ENCODE assay signal across 16 cellular contexts in genomic region chr16:70759666-70760065, GRCh38. TPM values are rescaled to one million over a fixed set of nuclear protein-coding genes. Genes with fewer than 3 reads are reported as not detected.
A peak's percentile ranks its signal among the peaks of the same experiment; 100 is the strongest.
DNase-seq lines count a peak whose midpoint lies in the region; ATAC-seq and TF ChIP-seq lines count a peak whose summit lies in the region.
"Had no signal": no experiment of that assay in that cellular context is flagged by ENCODE, and none has a peak within 500 bp of the region (broad histone marks: within the 10 kb centered on the region; RNA-seq: fewer than 3 reads in every experiment).

No MANE protein-coding gene starts in this region.

- H3K4me1 Mint-ChIP-seq in chondrocyte (ENCODE audit: low read depth): peaks cover 54% of the 10 kb centered on the region
- H3K4me1 Mint-ChIP-seq in nephron: peaks cover 43% of the 10 kb centered on the region
- H3K4me1 Mint-ChIP-seq in stimulated activated naive B cell treated with anti-CD40 and anti-IgM and Interleukin-4, amounts not matched to agents 10 μg/mL and 1 μg/mL and 100 μg/mL, for 72 hours: peaks cover 0 to 2% of the 10 kb centered on the region in 2 donors
- H3K4me1 Mint-ChIP-seq: T-cell had no signal

- TF ChIP-seq POLR2A in IMR-90 (IDR thresholded peaks at IDR 0.05; ENCODE audit: low read depth, low read length): no peak

- peak overlapping the region; percentile 69 for H2BK15ac ChIP-seq in IMR-90 (ENCODE audit: low read depth, low read length)

- no peaks in the 10 kb centered on the region for H3K27me3 ChIP-seq in GM23248 (replicated peaks; ENCODE audit: insufficient read depth)
- no peaks in the 10 kb centered on the region for H3K27me3 ChIP-seq in IMR-90 (ENCODE audit: control insufficient read depth, insufficient read depth, low read length)
- H3K27me3 ChIP-seq: BLaER1, thyroid gland had no signal

- H3K4me1 ChIP-seq in GM23248 (ENCODE audit: insufficient read depth) (peaks cover 19% of the 10 kb centered on the region), IMR-90 (ENCODE audit: control insufficient read depth, insufficient read depth, low read length) (peaks cover 20% of the 10 kb centered on the region)
- H3K4me1 ChIP-seq: thyroid gland had no signal

- H3K36me3 Mint-ChIP-seq in chondrocyte (ENCODE audit: low read depth) (peaks cover 17% of the 10 kb centered on the region), nephron (ENCODE audit: low read depth) (peaks cover 32% of the 10 kb centered on the region)
- peaks cover 48 to 76% of the 10 kb centered on the region in 2 donors for H3K36me3 Mint-ChIP-seq in stimulated activated naive B cell treated with anti-CD40 and anti-IgM and Interleukin-4, amounts not matched to agents 10 μg/mL and 1 μg/mL and 100 μg/mL, for 72 hours

- CTCF ChIA-PET in IMR-90 (lab: Yijun Ruan, JAX): interaction anchor here (1.5 to 3.0 kb wide), 2 partner anchors 11 to 45 kb away, joined by 3 to 12 read pairs; no protein-coding TSS in a partner anchor

- H2BK5ac ChIP-seq in IMR-90 (ENCODE audit: low read depth, low read length, poor library complexity, severe bottlenecking): peak overlapping the region; percentile 82

- peaks cover 0 to 33% of the 10 kb centered on the region in 2 experiments; a peak in 2 of 4 replicates for H3K79me1 ChIP-seq in IMR-90 (ENCODE audit: low read depth in 1 of 2, low read length in 2 of 2)

- H3K27ac Mint-ChIP-seq in chondrocyte (ENCODE audit: unreplicated experiment) (no peak overlapping the region), nephron (peak overlapping the region; percentile 68 to 86 (median 84))
- H3K27ac Mint-ChIP-seq in stimulated activated naive B cell treated with anti-CD40 and anti-IgM and Interleukin-4, amounts not matched to agents 10 μg/mL and 1 μg/mL and 100 μg/mL, for 72 hours: no peak overlapping the region
- H3K27ac Mint-ChIP-seq: T-cell had no signal

- H3K27me3 Mint-ChIP-seq in chondrocyte (ENCODE audit: low read depth) (no peaks in the 10 kb centered on the region), nephron (ENCODE audit: low read depth) (peaks cover 3% of the 10 kb centered on the region)
- H3K27me3 Mint-ChIP-seq in stimulated activated naive B cell treated with anti-CD40 and anti-IgM and Interleukin-4, amounts not matched to agents 10 μg/mL and 1 μg/mL and 100 μg/mL, for 72 hours: no peaks in the 10 kb centered on the region
- H3K27me3 Mint-ChIP-seq: T-cell had no signal

- H2AFZ ChIP-seq in GM23248 (no peak overlapping the region), IMR-90 (replicated peaks; ENCODE audit: low read length, poor library complexity) (no peak overlapping the region)

- H3K56ac ChIP-seq in IMR-90 (ENCODE audit: extremely low read depth, insufficient read depth, low read length): no peak overlapping the region

- no peak overlapping the region for H3K23ac ChIP-seq in IMR-90 (ENCODE audit: low read depth, low read length)

- peak overlapping the region; percentile 8 for H2AK9ac ChIP-seq in IMR-90 (replicated peaks; ENCODE audit: low read depth, low read length, poor library complexity)

- H3K9me3 Mint-ChIP-seq in chondrocyte (ENCODE audit: low read depth) (no peaks in the 10 kb centered on the region), nephron (no peaks in the 10 kb centered on the region)
- H3K9me3 Mint-ChIP-seq in stimulated activated naive B cell treated with anti-CD40 and anti-IgM and Interleukin-4, amounts not matched to agents 10 μg/mL and 1 μg/mL and 100 μg/mL, for 72 hours: no peaks in the 10 kb centered on the region
- H3K9me3 Mint-ChIP-seq: T-cell had no signal

- H4K20me1 ChIP-seq in GM23248 (ENCODE audit: insufficient read depth) (no peaks in the 10 kb centered on the region), IMR-90 (ENCODE audit: insufficient read depth, low read length) (no peaks in the 10 kb centered on the region; the same call in 1 of the 2 replicates)
- H4K20me1 ChIP-seq: BLaER1 had no signal

- no peaks in the 10 kb centered on the region for H3K9me2 ChIP-seq in GM23248 (ENCODE audit: insufficient read depth)

- WGBS in GM23248 (ENCODE audit: low coverage in 1 of 2, low lambda C conversion rate in 2 of 2, missing lambda C conversion rate in 2 of 2), 2 experiments: 97 to 98% methylated on average over 9 of the region's 9 CpGs
- 100% methylated on average over 1 to 2 of the region's 9 CpGs for WGBS in IMR-90 (ENCODE audit: extremely low coverage in 2 of 2, insufficient read length in 1 of 2), 2 experiments

- in situ Hi-C loops in GM23248 (cut with MboI) (loop anchor here (25.0 kb wide), 1 partner anchor 372 kb away; no protein-coding TSS in a partner anchor), IMR-90 (cut with MboI; ENCODE audit: low sequenced_read_pairs) (no loop called here)

- H3K79me2 ChIP-seq in GM23248 (ENCODE audit: insufficient read depth): no peaks in the 10 kb centered on the region

- peak overlapping the region; percentile 35 to 81; a peak in 3 of 4 replicates for H4K8ac ChIP-seq in IMR-90 (ENCODE audit: low read depth in 2 of 2, low read length in 2 of 2)

- H2BK120ac ChIP-seq in IMR-90 (ENCODE audit: low read depth, low read length): peak overlapping the region; percentile 86

- ATAC-seq in IMR-90 (ENCODE audit: low read depth): no peak
- ATAC-seq in stimulated activated naive B cell treated with anti-CD40 and anti-IgM and Interleukin-4, amounts not matched to agents 10 μg/mL and 1 μg/mL and 100 μg/mL, for 72 hours (replicated peaks): no peak
- ATAC-seq: Panc1, T-cell had no signal

- H3K9ac ChIP-seq in GM23248: no peak overlapping the region
- H3K9ac ChIP-seq in IMR-90 (ENCODE audit: low read depth, low read length): no peak overlapping the region
- H3K9ac ChIP-seq: BLaER1 had no signal

- no peak overlapping the region for H3K4me3 ChIP-seq in GM23248
- H3K4me3 ChIP-seq in IMR-90 (ENCODE audit: insufficient read depth, low read depth, low read length): no peak overlapping the region
- H3K4me3 ChIP-seq: BLaER1, lung, thyroid gland had no signal

- DNase-seq in GM23248 (no peak), IMR-90 (no peak), chondrocyte (ENCODE audit: low spot score) (no peak), SW480 (ENCODE audit: low spot score) (no peak), hypothalamus (lab: John Stamatoyannopoulos, UW) (no peak), hepatic stellate cell (ENCODE audit: low spot score) (no peak)
- DNase-seq in stimulated activated naive B cell treated with anti-CD40 and anti-IgM and Interleukin-4, amounts not matched to agents 10 μg/mL and 1 μg/mL and 100 μg/mL, for 72 hours: no peak
- DNase-seq: amniotic stem cell, cerebellar nuclear complex, NCI-H146, T-cell, thyroid gland had no signal

- H3K4me3 Mint-ChIP-seq in chondrocyte (ENCODE audit: unreplicated experiment) (no peak overlapping the region), nephron (no peak overlapping the region)
- no peak overlapping the region for H3K4me3 Mint-ChIP-seq in stimulated activated naive B cell treated with anti-CD40 and anti-IgM and Interleukin-4, amounts not matched to agents 10 μg/mL and 1 μg/mL and 100 μg/mL, for 72 hours
- H3K4me3 Mint-ChIP-seq: T-cell had no signal

- H4K91ac ChIP-seq in IMR-90 (ENCODE audit: insufficient read depth, low read depth, low read length): peak overlapping the region; percentile 84

- TF ChIP-seq RAD21 in IMR-90 (IDR thresholded peaks at IDR 0.05; ENCODE audit: low read length): no peak

- H3K18ac ChIP-seq in IMR-90 (ENCODE audit: low read depth, low read length): peak overlapping the region; percentile 25

- H4K5ac ChIP-seq in IMR-90 (ENCODE audit: low read depth, low read length): peak overlapping the region; percentile 52

- no TSS peak for BruUV-seq in IMR-90 (replicated peaks; lab: Mats Ljungman, UMichigan)

- peak overlapping the region; percentile 78 for H3K14ac ChIP-seq in IMR-90 (replicated peaks; ENCODE audit: low read depth, low read length)

- H3K9me3 ChIP-seq in GM23248 (ENCODE audit: low read depth) (no peaks in the 10 kb centered on the region), IMR-90 (ENCODE audit: control insufficient read depth, insufficient read depth, low read length) (no peaks in the 10 kb centered on the region)
- H3K9me3 ChIP-seq: BLaER1, thyroid gland had no signal

- H3K4ac ChIP-seq in IMR-90 (ENCODE audit: low read depth, low read length): peak overlapping the region; percentile 95

- no peak for TF ChIP-seq CTCF in IMR-90 (conservative IDR thresholded peaks at IDR 0.05; ENCODE audit: low read depth, low read length)
- TF ChIP-seq CTCF in chondrocyte (IDR thresholded peaks at IDR 0.05): peak; percentile 13
- no peak for TF ChIP-seq CTCF in nephron (IDR thresholded peaks at IDR 0.05; ENCODE audit: unreplicated experiment in 3 of 3)

- H3K9me1 ChIP-seq in IMR-90 (ENCODE audit: insufficient read depth, low read length): peaks cover 21% of the 10 kb centered on the region

- peaks cover 29% of the 10 kb centered on the region for H3F3A ChIP-seq in GM23248 (ENCODE audit: insufficient read depth)

- intact Hi-C loops in IMR-90 (cut with micrococcal nuclease): no loop called here

- H2BK20ac ChIP-seq in IMR-90 (ENCODE audit: low read depth, low read length): peak overlapping the region; percentile 93; the same call in 1 of the 2 replicates

- POLR2A ChIA-PET in IMR-90 (lab: Charles Lee; ENCODE audit: unreplicated experiment): no interaction called here

- dilution Hi-C loops in IMR-90 (cut with HindIII; ENCODE audit: low sequenced_read_pairs, unreplicated experiment): loop anchor here (10.0 kb wide), 1 partner anchor 85 kb away; no protein-coding TSS in a partner anchor

- no peak overlapping the region for H3K4me2 ChIP-seq in GM23248 (ENCODE audit: unreplicated experiment)
- H3K4me2 ChIP-seq in IMR-90 (ENCODE audit: low read depth, low read length): no peak overlapping the region
- H3K4me2 ChIP-seq: BLaER1 had no signal

- H2AK5ac ChIP-seq in IMR-90 (ENCODE audit: low read depth, low read length): peak overlapping the region; percentile 83

- H3K27ac ChIP-seq in GM23248 (peak overlapping the region; percentile 85; the same call in 1 of the 2 replicates), IMR-90 (ENCODE audit: insufficient read depth, low read length) (peak overlapping the region; percentile 90)
- H3K27ac ChIP-seq: BLaER1, thyroid gland had no signal

- no peaks in the 10 kb centered on the region; the same call in 1 of the 2 replicates for H3K36me3 ChIP-seq in GM23248 (ENCODE audit: low read depth)
- peaks cover 10% of the 10 kb centered on the region for H3K36me3 ChIP-seq in IMR-90 (ENCODE audit: control insufficient read depth, insufficient read depth, low read length)

TF ChIP-seq in IMR-90, 13 proteins besides CTCF, POLR2A, EP300 and RAD21 (continues in another document):
- no peak for TF ChIP-seq MAZ (IDR thresholded peaks at IDR 0.05; ENCODE audit: borderline replicate concordance, low read depth, low read length)
- TF ChIP-seq RCOR1 (IDR thresholded peaks at IDR 0.05; ENCODE audit: insufficient replicate concordance, low read length): no peak
- TF ChIP-seq MXI1 (IDR thresholded peaks at IDR 0.05; ENCODE audit: borderline replicate concordance, low read depth, low read length): no peak

RNA-seq across cellular contexts. Expression of gene VAC14, which starts 41.3 kb away (rescaled TPM):
- total RNA-seq in GM23248 (2014; rRNA removed; shearing (Covaris generic)): 32.4 and 38.7 TPM in 2 replicates
- polyA plus RNA-seq in GM23248 (2016; fragmentation: Nextera tagmentation; extraction: Ambion mirVana) (25.8 and 27.1 TPM in 2 replicates), IMR-90 (2012; rRNA removed) (40.2 and 48.3 TPM in 2 replicates)
- total RNA-seq in IMR-90 (2012; rRNA removed) (18.3 and 21.1 TPM in 2 replicates), chondrocyte (35.6 to 40.3 TPM (median 37.9 TPM) in 3 replicates)
- 29.7 and 39.3 TPM in 2 replicates for polyA plus RNA-seq in IMR-90 (2012; cell fraction: cytosol; rRNA removed)
- polyA plus RNA-seq in IMR-90 (2012; cell fraction: nucleus; rRNA removed; ENCODE audit: low replicate concordance): 29.2 and 68.0 TPM in 2 replicates

Comparison
In these comparisons a context has a peak if more than half of its experiments do, and no peak if none do; other contexts are left out.
1. H3K27ac Mint-ChIP-seq: peak in nephron (3 of 3); none in chondrocyte (single experiment) and stimulated activated naive B cell treated with anti-CD40 and anti-IgM and Interleukin-4, amounts not matched to agents 10 μg/mL and 1 μg/mL and 100 μg/mL, for 72 hours (single experiment).